ENCODE assay signal across 29 cellular contexts in the genomic region with DNA sequence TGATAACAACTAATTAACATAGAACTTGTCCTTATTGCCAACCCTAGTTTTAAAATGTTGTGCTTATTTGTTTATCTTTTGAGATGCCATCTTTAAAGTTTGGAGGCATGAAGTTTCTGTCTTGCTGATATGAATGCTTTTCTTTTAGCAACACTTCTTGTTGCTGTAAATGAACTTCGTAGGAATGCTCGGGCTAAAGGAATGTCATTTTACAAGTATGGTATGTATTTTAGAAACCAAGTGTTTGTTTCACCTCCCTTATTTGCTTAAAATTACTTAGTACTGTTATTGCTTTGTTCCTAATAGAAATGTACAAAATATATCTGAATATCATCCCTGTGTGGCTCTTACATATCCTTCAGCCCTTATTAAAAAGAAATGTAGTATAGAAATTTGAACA.
"Had no signal": no experiment of that assay in that cellular context is flagged by ENCODE, and none has a peak within 500 bp of the region (broad histone marks: within the 10 kb centered on the region; RNA-seq: fewer than 3 reads in every experiment).

No MANE protein-coding gene starts in this region.

- H3K27ac Mint-ChIP-seq: dendritic cell treated with granulocyte-macrophage colony-stimulating factor and Interleukin-4, amounts not matched to agents 40 ng/mL and 50 ng/mL, for 4 days; effector memory CD8-positive, alpha-beta T cell; endodermal cell had no signal

- H3K27me3 ChIP-seq: colonic mucosa, dorsolateral prefrontal cortex, esophagus muscularis mucosa, esophagus squamous epithelium, foreskin keratinocyte, gastrocnemius medialis, gastroesophageal sphincter, heart left ventricle, heart right ventricle had no signal

- FAIRE-seq: colon, endometrium, endothelial cell of umbilical vein, frontal cortex had no signal

- H3K4me3 Mint-ChIP-seq: dendritic cell treated with granulocyte-macrophage colony-stimulating factor and Interleukin-4, amounts not matched to agents 40 ng/mL and 50 ng/mL, for 4 days; effector memory CD8-positive, alpha-beta T cell; endodermal cell had no signal

- H3K27me3 Mint-ChIP-seq: dendritic cell treated with granulocyte-macrophage colony-stimulating factor and Interleukin-4, amounts not matched to agents 40 ng/mL and 50 ng/mL, for 4 days; effector memory CD8-positive, alpha-beta T cell had no signal

- ATAC-seq: effector memory CD8-positive, alpha-beta T cell; esophagus mucosa; foreskin keratinocyte; gastrocnemius medialis; gastroesophageal sphincter; heart left ventricle; heart right ventricle had no signal

- H3K4me1 Mint-ChIP-seq: endodermal cell had no signal

- H3K4me1 ChIP-seq: colonic mucosa, esophagus muscularis mucosa, esophagus squamous epithelium, foreskin keratinocyte, gastrocnemius medialis, gastroesophageal sphincter, heart left ventricle, heart right ventricle had no signal

- H3K9me3 ChIP-seq: colonic mucosa, esophagus muscularis mucosa, esophagus squamous epithelium, gastrocnemius medialis, gastroesophageal sphincter, heart left ventricle, heart right ventricle had no signal

- H3K27ac ChIP-seq: colonic mucosa, coronary artery, dorsolateral prefrontal cortex, epithelial cell of prostate, esophagus muscularis mucosa, esophagus squamous epithelium, foreskin keratinocyte, gastrocnemius medialis, gastroesophageal sphincter, heart left ventricle, heart right ventricle had no signal

- H3K4me3 ChIP-seq: colonic mucosa, coronary artery, dorsolateral prefrontal cortex, esophagus muscularis mucosa, esophagus squamous epithelium, gastrocnemius medialis, gastroesophageal sphincter, heart left ventricle, heart right ventricle had no signal

- H3K9me3 Mint-ChIP-seq: dendritic cell treated with granulocyte-macrophage colony-stimulating factor and Interleukin-4, amounts not matched to agents 40 ng/mL and 50 ng/mL, for 4 days; effector memory CD8-positive, alpha-beta T cell; endodermal cell had no signal

- DNase-seq: colonic mucosa; cortex of kidney; dermis blood vessel endothelial cell; dorsolateral prefrontal cortex; effector CD4-positive, alpha-beta T cell; effector CD8-positive, alpha-beta T cell; effector memory CD4-positive, alpha-beta T cell; effector memory CD8-positive, alpha-beta T cell; endodermal cell; erythroblast; esophagus squamous epithelium; foreskin fibroblast; foreskin keratinocyte; foreskin melanocyte; gastrocnemius medialis; glutamatergic neuron; head of caudate nucleus; heart left ventricle; heart right ventricle had no signal

- H3K36me3 ChIP-seq: colonic mucosa had no signal
